ENCODE assay signal across 9 cellular contexts in the genomic region with DNA sequence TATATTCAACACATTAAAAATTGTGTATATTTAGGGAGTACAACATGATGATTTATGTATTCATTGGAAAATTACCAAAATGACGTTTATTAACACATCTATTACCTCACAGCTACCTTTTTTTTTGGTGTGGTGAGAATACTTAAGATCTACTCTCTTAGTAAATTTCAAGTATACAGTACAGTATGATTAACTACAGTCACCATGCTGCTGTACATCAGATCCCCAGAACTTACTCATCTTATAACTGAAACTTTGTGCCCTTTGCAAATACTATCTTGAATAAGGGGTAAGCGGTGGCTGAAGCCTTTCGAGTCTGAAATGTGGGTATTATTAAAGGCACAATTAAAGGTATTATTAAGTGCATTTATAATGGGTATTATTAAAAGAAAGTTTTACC. TPM values are rescaled to one million over a fixed set of nuclear protein-coding genes. Genes with fewer than 3 reads are reported as not detected.
DNase-seq lines count a peak whose midpoint lies in the region; ATAC-seq and TF ChIP-seq lines count a peak whose summit lies in the region.
"Had no signal": no experiment of that assay in that cellular context is flagged by ENCODE, and none has a peak within 500 bp of the region (broad histone marks: within the 10 kb centered on the region; RNA-seq: fewer than 3 reads in every experiment).

No MANE protein-coding gene starts in this region.

- H3K9ac ChIP-seq in HUES64 (ENCODE audit: low read depth, low read length): no peak overlapping the region

- H3K27me3 ChIP-seq in HUES64 (ENCODE audit: insufficient read depth, low read length): no peaks in the 10 kb centered on the region; the same call in 1 of the 2 replicates

- intact Hi-C loops in CD14-positive monocyte (cut with micrococcal nuclease): no loop called here

- ATAC-seq in GM21381 (IDR thresholded peaks at IDR 0.05; ENCODE audit: unreplicated experiment): no peak
- no peak for ATAC-seq in GM19467 (IDR thresholded peaks at IDR 0.05; ENCODE audit: unreplicated experiment)
- no peak for ATAC-seq in HG02678 (IDR thresholded peaks at IDR 0.05; ENCODE audit: unreplicated experiment)

- H3K27me3 Mint-ChIP-seq in CD14-positive monocyte (ENCODE audit: low read depth in 3 of 3) (peaks cover 8 to 18% (median 10%) of the 10 kb centered on the region in 3 donors), nephron progenitor cell (ENCODE audit: low read depth, poor library complexity) (peaks cover 3% of the 10 kb centered on the region)

- WGBS in HUES64: no CpG with 5 or more reads among the region's 3 CpGs

- no peaks in the 10 kb centered on the region for H3K4me1 ChIP-seq in HUES64 (ENCODE audit: insufficient read depth, low read length)

- no peak for DNase-seq in CD14-positive monocyte (ENCODE audit: low spot score)
- DNase-seq in cardiac fibroblast (ENCODE audit: low read depth in 2 of 2): peak in 1 of 2 donors; percentile 8
- no peak for DNase-seq in nephron progenitor cell
- no peak for DNase-seq in NCI-H2029 treated with DMSO at 0.1 percent for 48 hours (lab: John Stamatoyannopoulos, UW)

- H3K4me3 ChIP-seq in HUES64 (ENCODE audit: low read length) (peak overlapping the region; percentile 71), cardiac fibroblast (replicated peaks in 1 of 2; ENCODE audit: low read depth in 2 of 2, low read length in 2 of 2) (peak overlapping the region; percentile 34 to 48)

- peak overlapping the region; percentile 72 to 95 for H3K4me3 Mint-ChIP-seq in CD14-positive monocyte
- H3K4me3 Mint-ChIP-seq in nephron progenitor cell: peak overlapping the region; percentile 93

- H3K4me1 Mint-ChIP-seq in CD14-positive monocyte (peaks cover 12% of the 10 kb centered on the region), nephron progenitor cell (peaks cover 28% of the 10 kb centered on the region)

- no peaks in the 10 kb centered on the region for H3K36me3 ChIP-seq in HUES64 (ENCODE audit: insufficient read depth, low read length)
- H3K36me3 ChIP-seq: neutrophil had no signal

- TF ChIP-seq CTCF in CD14-positive monocyte (IDR thresholded peaks at IDR 0.05) (no peak), cardiac fibroblast (IDR thresholded peaks at IDR 0.05; ENCODE audit: low read depth, low read length) (no peak), nephron progenitor cell (IDR thresholded peaks at IDR 0.05) (no peak)

- H3K36me3 Mint-ChIP-seq in CD14-positive monocyte (no peaks in the 10 kb centered on the region), nephron progenitor cell (ENCODE audit: low read depth) (peaks cover 18% of the 10 kb centered on the region)

- no peaks in the 10 kb centered on the region for H3K9me3 ChIP-seq in HUES64 (ENCODE audit: insufficient read depth, low read depth, low read length)
- H3K9me3 ChIP-seq: neutrophil had no signal

- no peak overlapping the region for H3K27ac Mint-ChIP-seq in CD14-positive monocyte
- peak overlapping the region; percentile 11 for H3K27ac Mint-ChIP-seq in nephron progenitor cell

- no peak overlapping the region for H3K27ac ChIP-seq in HUES64 (ENCODE audit: low read depth, low read length)
- H3K27ac ChIP-seq: neutrophil had no signal

- H3K9me3 Mint-ChIP-seq in CD14-positive monocyte (peaks cover 0 to 7% (median 2%) of the 10 kb centered on the region in 7 donors), nephron progenitor cell (peaks cover 59% of the 10 kb centered on the region)

RNA-seq across cellular contexts. Expression of a gene that starts 1.0 kb away (rescaled TPM):
- not detected for polyA plus RNA-seq in CD14-positive monocyte
- polyA plus RNA-seq in HUES64 (2013, experiment 1 of 2): 3.2 TPM
- polyA plus RNA-seq in HUES64 (2013, experiment 2 of 2): 4.1 TPM
